In genomic region chr3:24495334-24495994, GRCh38 we compare ENCODE assay signal across 8 cellular contexts. TPM values are rescaled to one million over a fixed set of nuclear protein-coding genes. Genes with fewer than 3 reads are reported as not detected.
DNase-seq lines count a peak whose midpoint lies in the region; ATAC-seq and TF ChIP-seq lines count a peak whose summit lies in the region.

No MANE protein-coding gene starts in this region.

- TF ChIP-seq POLR2A in uterus (IDR thresholded peaks at IDR 0.05) = no peak

- DNase-seq in NCI-H510A (lab: John Stamatoyannopoulos, UW) (peak; percentile 12), epithelial cell of proximal tubule (ENCODE audit: low read depth) (no peak), mucosa of gallbladder (ENCODE audit: low spot score) (peak; percentile 17), uterus (peak; percentile 36 to 42), DMS153 (lab: John Stamatoyannopoulos, UW) (no peak), MV-4-11 (lab: John Stamatoyannopoulos, UW) (no peak)

- H3K27me3 ChIP-seq in uterus = no peaks in the 10 kb centered on the region

- TF ChIP-seq CTCF in epithelial cell of proximal tubule (conservative IDR thresholded peaks at IDR 0.05; ENCODE audit: low read depth, low read length) (peak; percentile 4), uterus (IDR thresholded peaks at IDR 0.05) (no peak)

- H3K4me3 ChIP-seq in epithelial cell of proximal tubule (ENCODE audit: low read depth, low read length) (peak overlapping the region; percentile 86), uterus (peak overlapping the region; percentile 56 to 95)

- H3K9me3 ChIP-seq in uterus = no peaks in the 10 kb centered on the region

- no peaks in the 10 kb centered on the region for H3K4me1 ChIP-seq in uterus

- intact Hi-C loops in uterus (cut with DNase I; ENCODE audit: low total_unique reads) = no loop called here

- ATAC-seq in GM18502 (IDR thresholded peaks at IDR 0.05; ENCODE audit: poor library complexity, unreplicated experiment) (peak; percentile 6), GM19467 (IDR thresholded peaks at IDR 0.05; ENCODE audit: unreplicated experiment) (no peak)

- no peaks in the 10 kb centered on the region for H3K36me3 ChIP-seq in uterus

- peak overlapping the region; percentile 87 to 89 for H3K27ac ChIP-seq in uterus

RNA-seq across cellular contexts. Expression of gene THRB, which starts 0.8 kb away (rescaled TPM):
- total RNA-seq in epithelial cell of proximal tubule (2.1 and 11.8 TPM in 2 replicates), mucosa of gallbladder (7.1 TPM), uterus (10 to 100 TPM in 2 of 4 donors, 1 to 10 TPM in 2; 4.6 to 38.2 (median 17.3) TPM)

Comparison
In these comparisons a context has a peak if more than half of its experiments do, and no peak if none do; other contexts are left out.
1. DNase-seq: peak in NCI-H510A (single experiment), mucosa of gallbladder (single experiment) and uterus (2 of 2); none in epithelial cell of proximal tubule (single experiment), DMS153 (single experiment) and MV-4-11 (single experiment).